ENCODE assay signal across 8 cellular contexts in genomic region chr17:47895254-47895855, GRCh38. TPM values are rescaled to one million over a fixed set of nuclear protein-coding genes. Genes with fewer than 3 reads are reported as not detected.
A peak's percentile ranks its signal among the peaks of the same experiment; 100 is the strongest.
DNase-seq lines count a peak whose midpoint lies in the region; ATAC-seq and TF ChIP-seq lines count a peak whose summit lies in the region.

No MANE protein-coding gene starts in this region.

- peak overlapping the region; percentile 93 for H3K4me3 Mint-ChIP-seq in T-helper 2 cell treated with Interferon-gamma antibody and Interleukin-4, amounts not matched to agents 5 μg/mL and 100 μg/mL, for 36 hours
- peak overlapping the region; percentile 89 to 100 (median 99) for H3K4me3 Mint-ChIP-seq in naive thymus-derived CD8-positive, alpha-beta T cell

- no peaks in the 10 kb centered on the region for H3K36me3 ChIP-seq in aorta (ENCODE audit: control insufficient read depth in 1 of 2, insufficient read depth in 2 of 2, low read length in 1 of 2)

- H3K9me3 ChIP-seq in aorta (ENCODE audit: control insufficient read depth, low read length): no peaks in the 10 kb centered on the region

- peak; percentile 6 to 10 for DNase-seq in stimulated activated CD4-positive, alpha-beta T cell treated with anti-CD3 and anti-CD28 coated beads, Interleukin-12 subunit alpha, Interleukin-12 subunit beta, amount 100 ng/mL, for 24 hours (ENCODE audit: low read depth in 2 of 2)
- DNase-seq in stimulated activated CD4-positive, alpha-beta T cell treated with anti-CD3 and anti-CD28 coated beads, Interleukin-4, amount 100 ng/mL, for 1 hour: no peak
- DNase-seq in T-helper 2 cell treated with Interferon-gamma antibody and Interleukin-4, amounts not matched to agents 5 μg/mL and 100 μg/mL, for 36 hours (ENCODE audit: low spot score): no peak
- DNase-seq in epithelial cell of esophagus (ENCODE audit: low read depth) (peak; percentile 29), aorta (no peak)
- DNase-seq in naive thymus-derived CD8-positive, alpha-beta T cell: peak in 1 of 10 donors; percentile 10

- H3K4me1 ChIP-seq in aorta (ENCODE audit: control insufficient read depth in 1 of 2, insufficient read depth in 2 of 2, low read length in 2 of 2): peaks cover 0 to 4% of the 10 kb centered on the region in 2 donors

- no peak for TF ChIP-seq CTCF in epithelial cell of esophagus (IDR thresholded peaks at IDR 0.05; ENCODE audit: insufficient read depth, low read depth, low read length, missing control alignments)

- H3K4me1 Mint-ChIP-seq in T-helper 2 cell treated with Interferon-gamma antibody and Interleukin-4, amounts not matched to agents 5 μg/mL and 100 μg/mL, for 36 hours (ENCODE audit: low read depth): peaks cover 35% of the 10 kb centered on the region
- peaks cover 23 to 58% (median 53%) of the 10 kb centered on the region in 4 donors for H3K4me1 Mint-ChIP-seq in naive thymus-derived CD8-positive, alpha-beta T cell

- H3K4me3 ChIP-seq in epithelial cell of esophagus (ENCODE audit: low read length) (peak overlapping the region; percentile 86), aorta (ENCODE audit: low read length in 2 of 2) (peak overlapping the region; percentile 66 to 92)

- H3K9me3 Mint-ChIP-seq in T-helper 2 cell treated with Interferon-gamma antibody and Interleukin-4, amounts not matched to agents 5 μg/mL and 100 μg/mL, for 36 hours: no peaks in the 10 kb centered on the region
- no peaks in the 10 kb centered on the region for H3K9me3 Mint-ChIP-seq in naive thymus-derived CD8-positive, alpha-beta T cell

- intact Hi-C loops in aorta (cut with DNase I): loop anchor here in 1 of 2 donors (2.0 to 5.0 kb wide), 2 partner anchors 47 to 75 kb away; partner anchors contain the start of genes CDK5RAP3 and PNPO

- H3K27ac Mint-ChIP-seq in T-helper 2 cell treated with Interferon-gamma antibody and Interleukin-4, amounts not matched to agents 5 μg/mL and 100 μg/mL, for 36 hours: peak overlapping the region; percentile 99
- peak overlapping the region; percentile 98 to 100 (median 100) for H3K27ac Mint-ChIP-seq in naive thymus-derived CD8-positive, alpha-beta T cell

- WGBS in aorta, 2 donors: 0% methylated on average over 26 of the region's 26 CpGs

- POLR2A ChIA-PET in naive thymus-derived CD8-positive, alpha-beta T cell (lab: Charles Lee): interaction anchor here (0.7 to 9.5 kb wide), 39 partner anchors 9 to 717 kb away, joined by 3 to 203 read pairs (median 5); partner anchors contain the start of genes CDK5RAP3, LRRC46, MRPL10 and OSBPL7

- peaks cover 11% of the 10 kb centered on the region for H3K36me3 Mint-ChIP-seq in T-helper 2 cell treated with Interferon-gamma antibody and Interleukin-4, amounts not matched to agents 5 μg/mL and 100 μg/mL, for 36 hours (ENCODE audit: low read depth)
- peaks cover 0 to 21% (median 5%) of the 10 kb centered on the region in 3 donors for H3K36me3 Mint-ChIP-seq in naive thymus-derived CD8-positive, alpha-beta T cell

- peak overlapping the region in 1 of 2 donors; percentile 95 for H3K27ac ChIP-seq in aorta (ENCODE audit: low read depth in 1 of 2, low read length in 2 of 2)

- no peaks in the 10 kb centered on the region for H3K27me3 ChIP-seq in aorta (ENCODE audit: control insufficient read depth in 1 of 2, insufficient read depth in 2 of 2, low read length in 1 of 2)

- no peaks in the 10 kb centered on the region for H3K27me3 Mint-ChIP-seq in T-helper 2 cell treated with Interferon-gamma antibody and Interleukin-4, amounts not matched to agents 5 μg/mL and 100 μg/mL, for 36 hours (ENCODE audit: low read depth)
- peaks cover 0 to 3% (median 0%) of the 10 kb centered on the region in 5 donors for H3K27me3 Mint-ChIP-seq in naive thymus-derived CD8-positive, alpha-beta T cell

- ATAC-seq in naive thymus-derived CD8-positive, alpha-beta T cell: no peak
- peak; percentile 4 for ATAC-seq in aorta (ENCODE audit: low FRiP score)
- ATAC-seq in GM19455 (IDR thresholded peaks at IDR 0.05; ENCODE audit: unreplicated experiment): no peak
- no peak for ATAC-seq in HG03039 (IDR thresholded peaks at IDR 0.05; ENCODE audit: unreplicated experiment)

RNA-seq across cellular contexts. Expression of gene SP2, which starts 0.7 kb away (rescaled TPM):
- 10 to 100 TPM; 31.6 to 31.7 TPM for total RNA-seq in naive thymus-derived CD8-positive, alpha-beta T cell
- 10 to 100 TPM in 1 of 3 donors, 1 to 10 TPM in 2; 4.5 to 13.0 (median 9.6) TPM for polyA plus RNA-seq in naive thymus-derived CD8-positive, alpha-beta T cell
- 10 to 100 TPM; 14.3 to 18.0 TPM for total RNA-seq in aorta
- 10 to 100 TPM in 1 of 2 donors, 1 to 10 TPM in 1; 7.5 to 12.0 TPM for polyA plus RNA-seq in aorta

RNA-seq across cellular contexts. Expression of gene SP6, which starts 44.4 kb away (rescaled TPM):
- total RNA-seq in naive thymus-derived CD8-positive, alpha-beta T cell: under 1 TPM; 0.16 to 0.33 TPM
- under 1 TPM in 1 of 3 donors, not detected in 2; 0.13 TPM for polyA plus RNA-seq in naive thymus-derived CD8-positive, alpha-beta T cell
- under 1 TPM; 0.78 to 0.81 TPM for total RNA-seq in aorta
- polyA plus RNA-seq in aorta: under 1 TPM in 1 of 2 donors, not detected in 1; 0.25 TPM

RNA-seq across cellular contexts. Expression of gene PNPO, which starts 46.0 kb away (rescaled TPM):
- 10 to 100 TPM; 17.2 to 20.8 TPM for total RNA-seq in naive thymus-derived CD8-positive, alpha-beta T cell
- polyA plus RNA-seq in naive thymus-derived CD8-positive, alpha-beta T cell: 10 to 100 TPM; 26.0 to 31.8 (median 29.9) TPM
- 10 to 100 TPM; 14.3 to 19.5 TPM for total RNA-seq in aorta
- polyA plus RNA-seq in aorta: 1 to 10 TPM; 4.9 to 6.9 TPM

RNA-seq across cellular contexts. Expression of gene SCRN2, which starts 54.3 kb away (rescaled TPM):
- 10 to 100 TPM; 41.4 to 46.0 TPM for total RNA-seq in naive thymus-derived CD8-positive, alpha-beta T cell
- 10 to 100 TPM; 19.3 to 37.9 (median 21.6) TPM for polyA plus RNA-seq in naive thymus-derived CD8-positive, alpha-beta T cell
- 10 to 100 TPM; 19.3 to 37.6 TPM for total RNA-seq in aorta
- polyA plus RNA-seq in aorta: 10 to 100 TPM; 21.2 to 64.1 TPM

Comparison
In these comparisons a context has a peak if more than half of its experiments do, and no peak if none do; other contexts are left out.
1. DNase-seq: peak in stimulated activated CD4-positive, alpha-beta T cell treated with anti-CD3 and anti-CD28 coated beads, Interleukin-12 subunit alpha, Interleukin-12 subunit beta, amount 100 ng/mL, for 24 hours (2 of 2) and epithelial cell of esophagus (single experiment); none in stimulated activated CD4-positive, alpha-beta T cell treated with anti-CD3 and anti-CD28 coated beads, Interleukin-4, amount 100 ng/mL, for 1 hour (single experiment), T-helper 2 cell treated with Interferon-gamma antibody and Interleukin-4, amounts not matched to agents 5 μg/mL and 100 μg/mL, for 36 hours (single experiment) and aorta (0 of 2).